ENCODE assay signal across 8 cellular contexts in genomic region chr2:239381709-239382134, GRCh38. TPM values are rescaled to one million over a fixed set of nuclear protein-coding genes. Genes with fewer than 3 reads are reported as not detected.
A peak's percentile ranks its signal among the peaks of the same experiment; 100 is the strongest.
DNase-seq lines count a peak whose midpoint lies in the region; ATAC-seq, FAIRE-seq and TF ChIP-seq lines count a peak whose summit lies in the region.
"Had no signal": no experiment of that assay in that cellular context is flagged by ENCODE, and none has a peak within 500 bp of the region (broad histone marks: within the 10 kb centered on the region; RNA-seq: fewer than 3 reads in every experiment).

No MANE protein-coding gene starts in this region.

- peaks cover 23% of the 10 kb centered on the region for H3K4me1 Mint-ChIP-seq in T-helper 17 cell
- H3K4me1 Mint-ChIP-seq in naive B cell, result peaks cover 38 to 54% (median 49%) of the 10 kb centered on the region in 3 donors

- DNase-seq in T-helper 17 cell (no peak), naive B cell (peak; percentile 89), D721Med (ENCODE audit: insufficient read length, low spot score) (no peak), coronary artery (ENCODE audit: low spot score) (no peak), DMS 273 treated with DMSO at 0.1 percent for 48 hours (lab: John Stamatoyannopoulos, UW) (no peak)

- no peaks in the 10 kb centered on the region for H3K27me3 Mint-ChIP-seq in T-helper 17 cell
- H3K27me3 Mint-ChIP-seq in naive B cell, result no peaks in the 10 kb centered on the region

- H3K4me3 ChIP-seq in coronary artery, result no peak overlapping the region

- peak; percentile 71 for ATAC-seq in GM18867 (IDR thresholded peaks at IDR 0.05; ENCODE audit: unreplicated experiment)
- peak; percentile 44 for ATAC-seq in GM21737 (IDR thresholded peaks at IDR 0.05; ENCODE audit: unreplicated experiment)
- peak; percentile 24 for ATAC-seq in T-helper 17 cell
- peak; percentile 74 to 76 for ATAC-seq in naive B cell (ENCODE audit: low read depth in 2 of 2)

- no peak overlapping the region for H3K27ac ChIP-seq in coronary artery
- H3K27ac ChIP-seq: upper lobe of left lung had no signal

- peaks cover 0 to 1% (median 0%) of the 10 kb centered on the region in 7 donors for H3K9me3 Mint-ChIP-seq in naive B cell

- H3K27ac Mint-ChIP-seq in T-helper 17 cell (peak overlapping the region; percentile 97), naive B cell (peak overlapping the region; percentile 98 to 100 (median 100))

- no peak for FAIRE-seq in D721Med (lab: Jason Lieb, UNC)

- no peak for TF ChIP-seq CTCF in D721Med (IDR thresholded peaks at IDR 0.05; ENCODE audit: insufficient read depth, missing control alignments)
- TF ChIP-seq CTCF in coronary artery (IDR thresholded peaks at IDR 0.05), result no peak

- peaks cover 4% of the 10 kb centered on the region for H3K36me3 Mint-ChIP-seq in T-helper 17 cell (ENCODE audit: low read depth)
- no peaks in the 10 kb centered on the region for H3K36me3 Mint-ChIP-seq in naive B cell

- peak overlapping the region; percentile 94 for H3K4me3 Mint-ChIP-seq in T-helper 17 cell
- peak overlapping the region; percentile 81 to 96 (median 88) for H3K4me3 Mint-ChIP-seq in naive B cell

- no peaks in the 10 kb centered on the region for H3K9me3 ChIP-seq in T-helper 17 cell (ENCODE audit: control insufficient read depth, low read length, poor library complexity, severe bottlenecking)
- H3K9me3 ChIP-seq: upper lobe of left lung had no signal

RNA-seq across cellular contexts. Expression of gene HDAC4, which starts 19.1 kb away (rescaled TPM):
- 10 to 100 TPM; 78.9 to 79.0 TPM for total RNA-seq in T-helper 17 cell
- polyA plus RNA-seq in naive B cell (ENCODE audit: low read depth in 6 of 6), result 1 to 10 TPM in 5 of 6 donors, not detected in 1; 1.5 to 6.8 (median 2.8) TPM

Comparison
In these comparisons a context has a peak if more than half of its experiments do, and no peak if none do; other contexts are left out.
1. ATAC-seq: peak in every context shown above with its lines; median percentile 75 in naive B cell; 71 in GM18867; 44 in GM21737; 24 in T-helper 17 cell.